Comparison of ENCODE assay signal across 8 cellular contexts in genomic region chr7:149600669-149601330, GRCh38.
A peak's percentile ranks its signal among the peaks of the same experiment; 100 is the strongest.
DNase-seq lines count a peak whose midpoint lies in the region; ATAC-seq and TF ChIP-seq lines count a peak whose summit lies in the region.
"Not testable (repeated sequence)": the region's sequence is repeated elsewhere in the genome, so short reads cannot be mapped to it uniquely, and the experiment has no call there.

No MANE protein-coding gene starts in this region.

- H3K27ac Mint-ChIP-seq in CD4-positive, alpha-beta T cell: peak overlapping the region; percentile 76
- H3K27ac Mint-ChIP-seq in activated B cell treated with CpG ODN at 0.5 μM for 24 hours: peak overlapping the region; percentile 79
- H3K27ac Mint-ChIP-seq in activated naive CD4-positive, alpha-beta T cell treated with anti-CD3 and anti-CD28 coated beads, Interleukin-2, amount 50 U/mL, for 24 hours: peak overlapping the region; percentile 57
- peak overlapping the region; percentile 68 to 94 (median 86) for H3K27ac Mint-ChIP-seq in naive thymus-derived CD8-positive, alpha-beta T cell

- H3K36me3 Mint-ChIP-seq in CD4-positive, alpha-beta T cell (ENCODE audit: low read depth): peaks cover 73% of the 10 kb centered on the region
- peaks cover 60% of the 10 kb centered on the region for H3K36me3 Mint-ChIP-seq in activated B cell treated with CpG ODN at 0.5 μM for 24 hours (ENCODE audit: low read depth)
- H3K36me3 Mint-ChIP-seq in activated naive CD4-positive, alpha-beta T cell treated with anti-CD3 and anti-CD28 coated beads, Interleukin-2, amount 50 U/mL, for 24 hours: peaks cover 26% of the 10 kb centered on the region
- H3K36me3 Mint-ChIP-seq in naive thymus-derived CD8-positive, alpha-beta T cell: peaks cover 0 to 57% (median 24%) of the 10 kb centered on the region in 3 donors

- intact Hi-C loops in CD4-positive, alpha-beta T cell (cut with DNase I, micrococcal nuclease): loop anchor here in 1 of 2 experiments (2.0 kb wide), 1 partner anchor 24 kb away; no protein-coding TSS in a partner anchor
- intact Hi-C loops in activated B cell treated with CpG ODN at 0.5 μM for 24 hours (cut with micrococcal nuclease): loop anchor here (1.0 kb wide), 1 partner anchor 24 kb away; no protein-coding TSS in a partner anchor

- not testable (repeated sequence) for DNase-seq in CD4-positive, alpha-beta T cell; activated B cell treated with CpG ODN at 0.5 μM for 24 hours
- peak in 4 of 10 donors; percentile 26 to 60 (median 47) for DNase-seq in naive thymus-derived CD8-positive, alpha-beta T cell

- not testable (repeated sequence) for H3K27me3 ChIP-seq in CD4-positive, alpha-beta T cell (ENCODE audit: control insufficient read depth, insufficient read depth, low read length)

- ATAC-seq in CD4-positive, alpha-beta T cell (ENCODE audit: poor library complexity): peak; percentile 82
- ATAC-seq in GM18870 (IDR thresholded peaks at IDR 0.05; ENCODE audit: unreplicated experiment) (peak; percentile 98), GM21447 (IDR thresholded peaks at IDR 0.05; ENCODE audit: unreplicated experiment) (peak; percentile 96), HG02973 (IDR thresholded peaks at IDR 0.05; ENCODE audit: unreplicated experiment) (peak; percentile 93), HG03558 (IDR thresholded peaks at IDR 0.05; ENCODE audit: extremely low read depth, unreplicated experiment) (peak; percentile 96), activated B cell treated with CpG ODN at 0.5 μM for 24 hours (ENCODE audit: low read depth) (peak; percentile 67)
- peak; percentile 85 to 90 for ATAC-seq in naive thymus-derived CD8-positive, alpha-beta T cell

- H3K9me3 Mint-ChIP-seq in CD4-positive, alpha-beta T cell; activated B cell treated with CpG ODN at 0.5 μM for 24 hours; activated naive CD4-positive, alpha-beta T cell treated with anti-CD3 and anti-CD28 coated beads, Interleukin-2, amount 50 U/mL, for 24 hours; naive thymus-derived CD8-positive, alpha-beta T cell: not testable (repeated sequence)

- H3K27me3 Mint-ChIP-seq in CD4-positive, alpha-beta T cell; activated B cell treated with CpG ODN at 0.5 μM for 24 hours; activated naive CD4-positive, alpha-beta T cell treated with anti-CD3 and anti-CD28 coated beads, Interleukin-2, amount 50 U/mL, for 24 hours; naive thymus-derived CD8-positive, alpha-beta T cell: not testable (repeated sequence)

- TF ChIP-seq CTCF in CD4-positive, alpha-beta T cell (IDR thresholded peaks at IDR 0.05); activated B cell treated with CpG ODN at 0.5 μM for 24 hours (IDR thresholded peaks at IDR 0.05): not testable (repeated sequence)

- H3K9me3 ChIP-seq in CD4-positive, alpha-beta T cell (ENCODE audit: control insufficient read depth, low read length): not testable (repeated sequence)

- POLR2A ChIA-PET in CD4-positive, alpha-beta T cell (lab: Charles Lee): interaction anchor here (1.0 to 2.8 kb wide), 2 partner anchors 24 to 316 kb away, joined by 4 to 11 read pairs; no protein-coding TSS in a partner anchor
- POLR2A ChIA-PET in activated B cell treated with CpG ODN at 0.5 μM for 24 hours (lab: Charles Lee); naive thymus-derived CD8-positive, alpha-beta T cell (lab: Charles Lee): not testable (repeated sequence)

- not testable (repeated sequence) for H3K27ac ChIP-seq in CD4-positive, alpha-beta T cell (ENCODE audit: low read depth, low read length)

- CTCF ChIA-PET in CD4-positive, alpha-beta T cell (lab: Charles Lee); activated B cell treated with CpG ODN at 0.5 μM for 24 hours (lab: Charles Lee): not testable (repeated sequence)

- peak overlapping the region; percentile 65 for H3K4me3 Mint-ChIP-seq in CD4-positive, alpha-beta T cell
- peak overlapping the region; percentile 70 for H3K4me3 Mint-ChIP-seq in activated B cell treated with CpG ODN at 0.5 μM for 24 hours
- peak overlapping the region; percentile 61 for H3K4me3 Mint-ChIP-seq in activated naive CD4-positive, alpha-beta T cell treated with anti-CD3 and anti-CD28 coated beads, Interleukin-2, amount 50 U/mL, for 24 hours
- peak overlapping the region; percentile 0 to 87 (median 70) for H3K4me3 Mint-ChIP-seq in naive thymus-derived CD8-positive, alpha-beta T cell

- H3K4me1 Mint-ChIP-seq in CD4-positive, alpha-beta T cell (ENCODE audit: low read depth): peaks cover 29% of the 10 kb centered on the region
- peaks cover 30% of the 10 kb centered on the region for H3K4me1 Mint-ChIP-seq in activated B cell treated with CpG ODN at 0.5 μM for 24 hours
- H3K4me1 Mint-ChIP-seq in activated naive CD4-positive, alpha-beta T cell treated with anti-CD3 and anti-CD28 coated beads, Interleukin-2, amount 50 U/mL, for 24 hours: peaks cover 41% of the 10 kb centered on the region
- peaks cover 29 to 49% (median 40%) of the 10 kb centered on the region in 4 donors for H3K4me1 Mint-ChIP-seq in naive thymus-derived CD8-positive, alpha-beta T cell
